ENCODE assay signal across 9 cellular contexts in genomic region chr19:33486407-33486806, GRCh38.
"Had no signal": no experiment of that assay in that cellular context is flagged by ENCODE, and none has a peak within 500 bp of the region (broad histone marks: within the 10 kb centered on the region; RNA-seq: fewer than 3 reads in every experiment).

No MANE protein-coding gene starts in this region.

- H3K27me3 ChIP-seq: adrenal gland, thyroid gland had no signal

- H3K4me3 ChIP-seq: adrenal gland, thyroid gland had no signal

- H3K4me1 ChIP-seq: adrenal gland, thyroid gland had no signal

- H3K27ac ChIP-seq: adrenal gland, thyroid gland had no signal

- DNase-seq: activated T-cell treated with anti-CD3 and anti-CD28 coated beads, Interleukin-2, amount 50 U/mL, for 1 hour; adrenal gland; erythroblast; left colon; natural killer cell; SW 1271; thyroid gland had no signal

- H3K9me3 ChIP-seq: adrenal gland, thyroid gland had no signal

- ATAC-seq: activated CD4-positive, CD25-positive, alpha-beta regulatory T cell treated with anti-CD3 and anti-CD28 coated beads, Interleukin-2, amount 50 U/mL, for 24 hours; left colon; natural killer cell; stimulated activated effector memory CD8-positive, alpha-beta T cell treated with anti-CD3 and anti-CD28 coated beads, Interleukin-12 subunit alpha, Interleukin-12 subunit beta, amount 100 ng/mL, for 72 hours had no signal

- H3K36me3 ChIP-seq: adrenal gland, thyroid gland had no signal
